22 cellular contexts compared by ENCODE assay signal in the genomic region with DNA sequence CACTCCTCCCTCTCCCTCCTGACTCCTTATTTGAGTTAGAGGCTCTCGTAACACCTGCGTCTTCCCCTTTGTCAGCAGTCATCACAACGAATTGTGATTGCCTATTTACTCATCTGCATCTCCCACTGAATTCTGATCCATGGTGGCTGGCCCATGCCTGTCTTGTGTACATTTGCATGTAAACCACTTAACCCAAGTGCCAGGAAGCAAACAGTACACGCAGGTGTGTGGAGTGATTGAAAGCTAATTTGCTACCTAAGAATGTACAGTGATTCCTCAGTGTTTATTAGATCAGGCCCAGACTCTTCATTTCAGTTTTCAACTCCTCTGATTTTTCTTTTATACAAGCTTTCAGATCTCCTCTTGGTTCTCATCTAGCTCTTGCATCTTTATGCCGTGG.
DNase-seq lines count a peak whose midpoint lies in the region; ATAC-seq and TF ChIP-seq lines count a peak whose summit lies in the region.
"Had no signal": no experiment of that assay in that cellular context is flagged by ENCODE, and none has a peak within 500 bp of the region (broad histone marks: within the 10 kb centered on the region; RNA-seq: fewer than 3 reads in every experiment).

No MANE protein-coding gene starts in this region.

- peak overlapping the region; percentile 17 for H3K27ac Mint-ChIP-seq in nephron progenitor cell
- H3K27ac Mint-ChIP-seq: activated naive CD4-positive, alpha-beta T cell treated with anti-CD3 and anti-CD28 coated beads, Interleukin-2, amount 50 U/mL, for 72 hours; activated T-helper 1 cell treated with anti-CD3 and anti-CD28 coated beads, Interleukin-12 subunit alpha, Interleukin-12 subunit beta, Interleukin-2, Interleukin-4 antibody, amounts not matched to agents 30 ng/mL and 10 ng/mL and 1 ng/mL, durations not matched to agents 14 hours and 24 hours and 36 hours; CD4-positive, alpha-beta T cell; naive thymus-derived CD8-positive, alpha-beta T cell had no signal

- no peak overlapping the region for H3K27ac ChIP-seq in gastroesophageal sphincter
- H3K27ac ChIP-seq: heart right ventricle, PC-9, SJCRH30, tibial nerve had no signal

- no peak for TF ChIP-seq POLR2A in gastroesophageal sphincter (IDR thresholded peaks at IDR 0.05)

- H3K36me3 Mint-ChIP-seq in nephron progenitor cell (ENCODE audit: low read depth) = peaks cover 5% of the 10 kb centered on the region
- H3K36me3 Mint-ChIP-seq: activated naive CD4-positive, alpha-beta T cell treated with anti-CD3 and anti-CD28 coated beads, Interleukin-2, amount 50 U/mL, for 72 hours; naive thymus-derived CD8-positive, alpha-beta T cell had no signal

- no peaks in the 10 kb centered on the region for H3K9me3 ChIP-seq in gastroesophageal sphincter
- H3K9me3 ChIP-seq: heart right ventricle, SJCRH30, tibial nerve had no signal

- H3K4me1 ChIP-seq in gastroesophageal sphincter = peaks cover 0 to 10% (median 0%) of the 10 kb centered on the region in 3 donors
- H3K4me1 ChIP-seq: SJCRH30 had no signal

- 75 to 77% methylated on average over 4 to 5 of the region's 5 CpGs for WGBS in gastroesophageal sphincter (ENCODE audit: low coverage in 1 of 2), 2 donors

- H3K27me3 Mint-ChIP-seq in nephron progenitor cell (ENCODE audit: low read depth, poor library complexity) = peaks cover 3% of the 10 kb centered on the region

- TF ChIP-seq CTCF in nephron progenitor cell (IDR thresholded peaks at IDR 0.05) (no peak), gastroesophageal sphincter (IDR thresholded peaks at IDR 0.05) (no peak)

- no peaks in the 10 kb centered on the region for H3K36me3 ChIP-seq in gastroesophageal sphincter
- H3K36me3 ChIP-seq: SJCRH30 had no signal

- peaks cover 24% of the 10 kb centered on the region for H3K4me1 Mint-ChIP-seq in nephron progenitor cell

- TF ChIP-seq EP300 in gastroesophageal sphincter (IDR thresholded peaks at IDR 0.05) = no peak

- H3K4me3 Mint-ChIP-seq in nephron progenitor cell = no peak overlapping the region
- H3K4me3 Mint-ChIP-seq: activated T-helper 1 cell treated with anti-CD3 and anti-CD28 coated beads, Interleukin-12 subunit alpha, Interleukin-12 subunit beta, Interleukin-2, Interleukin-4 antibody, amounts not matched to agents 30 ng/mL and 10 ng/mL and 1 ng/mL, durations not matched to agents 14 hours and 24 hours and 36 hours; CD4-positive, alpha-beta T cell; naive thymus-derived CD8-positive, alpha-beta T cell had no signal

- H3K4me3 ChIP-seq in gastroesophageal sphincter = no peak overlapping the region
- H3K4me3 ChIP-seq: heart right ventricle, PC-9, SJCRH30, tibial nerve had no signal

- peak; percentile 59 for DNase-seq in NCI-H128 (lab: John Stamatoyannopoulos, UW; ENCODE audit: unreplicated experiment)
- DNase-seq in NCI-H2081 (lab: John Stamatoyannopoulos, UW) = peak; percentile 80 to 96
- DNase-seq in NCI-H526 treated with DMSO at 0.1 percent for 48 hours (lab: John Stamatoyannopoulos, UW) = peak; percentile 71
- no peak for DNase-seq in nephron progenitor cell
- DNase-seq in MV-4-11 (lab: John Stamatoyannopoulos, UW) = no peak
- DNase-seq: activated CD4-positive, alpha-beta T cell treated with anti-CD3 and anti-CD28 coated beads for 4 hours; aorta; caudate nucleus; CD4-positive, alpha-beta T cell; dermis blood vessel endothelial cell; heart right ventricle; KBM-7; naive thymus-derived CD8-positive, alpha-beta T cell; PC-9; SJCRH30; stimulated activated CD4-positive, alpha-beta T cell treated with anti-CD3 and anti-CD28 coated beads, Interleukin-4, amount 100 ng/mL, for 4 hours; stimulated activated naive CD8-positive, alpha-beta T cell treated with anti-CD3 and anti-CD28 coated beads, Interleukin-15, Interleukin-2, amounts not matched to agents 100 U/mL and 50 U/mL, for 24 hours had no signal

- no peaks in the 10 kb centered on the region for H3K27me3 ChIP-seq in gastroesophageal sphincter
- H3K27me3 ChIP-seq: heart right ventricle, SJCRH30, tibial nerve had no signal

- ATAC-seq in gastroesophageal sphincter (no peak), GM21526 (IDR thresholded peaks at IDR 0.05; ENCODE audit: low FRiP score, unreplicated experiment) (no peak)
- ATAC-seq: activated naive CD4-positive, alpha-beta T cell treated with anti-CD3 and anti-CD28 coated beads, Interleukin-2, amount 50 U/mL, for 72 hours; heart right ventricle; naive thymus-derived CD8-positive, alpha-beta T cell; stimulated activated naive CD8-positive, alpha-beta T cell treated with anti-CD3 and anti-CD28 coated beads, Interleukin-15, Interleukin-2, amounts not matched to agents 100 U/mL and 50 U/mL, for 24 hours had no signal

- no peaks in the 10 kb centered on the region for H3K9me3 Mint-ChIP-seq in nephron progenitor cell
- H3K9me3 Mint-ChIP-seq: activated naive CD4-positive, alpha-beta T cell treated with anti-CD3 and anti-CD28 coated beads, Interleukin-2, amount 50 U/mL, for 72 hours; activated T-helper 1 cell treated with anti-CD3 and anti-CD28 coated beads, Interleukin-12 subunit alpha, Interleukin-12 subunit beta, Interleukin-2, Interleukin-4 antibody, amounts not matched to agents 30 ng/mL and 10 ng/mL and 1 ng/mL, durations not matched to agents 14 hours and 24 hours and 36 hours; CD4-positive, alpha-beta T cell; naive thymus-derived CD8-positive, alpha-beta T cell had no signal

Comparison
In these comparisons a context has a peak if more than half of its experiments do, and no peak if none do; other contexts are left out.
1. DNase-seq: peak in NCI-H128 (single experiment), NCI-H2081 (2 of 2) and NCI-H526 treated with DMSO at 0.1 percent for 48 hours (single experiment); none in nephron progenitor cell (single experiment) and MV-4-11 (single experiment).